In the genomic region with DNA sequence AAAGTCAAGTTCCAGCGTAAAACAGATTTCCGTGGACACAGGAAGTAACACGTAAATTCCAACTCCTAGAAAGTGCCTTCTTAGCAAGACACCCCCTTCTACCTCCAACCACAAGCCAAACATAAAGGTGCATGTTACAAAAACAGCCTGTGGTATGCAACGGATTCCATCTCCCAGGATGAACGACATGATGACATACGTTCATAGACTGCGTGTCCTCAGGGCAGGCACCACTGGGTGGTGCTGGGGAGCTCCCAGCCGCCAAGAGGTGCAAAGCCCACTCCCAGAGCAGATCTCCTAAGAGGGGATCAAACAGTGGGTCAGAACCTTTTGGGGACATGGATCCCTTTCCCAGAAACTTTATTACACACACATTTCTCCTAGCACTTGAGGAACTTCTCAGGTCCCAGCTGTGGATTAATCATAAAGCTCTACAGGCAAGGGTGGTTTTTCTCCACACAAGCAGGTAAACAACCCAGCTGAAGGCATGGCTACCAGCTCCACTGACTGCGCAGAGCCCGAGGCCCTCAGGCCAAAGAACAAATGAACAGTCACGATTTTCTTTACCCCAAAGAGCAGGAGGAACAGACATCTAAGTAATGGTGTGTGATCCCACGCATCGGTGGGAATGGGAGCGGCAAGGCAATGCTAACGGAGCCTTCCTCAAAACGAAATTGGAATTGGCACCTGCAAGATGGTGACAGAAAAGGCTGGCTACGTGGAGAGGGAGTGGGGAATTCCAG, we compare ENCODE assay signal across 9 cellular contexts. TPM values are rescaled to one million over a fixed set of nuclear protein-coding genes. Genes with fewer than 3 reads are reported as not detected.
A peak's percentile ranks its signal among the peaks of the same experiment; 100 is the strongest.
DNase-seq lines count a peak whose midpoint lies in the region; ATAC-seq lines count a peak whose summit lies in the region.
"Had no signal": no experiment of that assay in that cellular context is flagged by ENCODE, and none has a peak within 500 bp of the region (broad histone marks: within the 10 kb centered on the region; RNA-seq: fewer than 3 reads in every experiment).

No MANE protein-coding gene starts in this region.

- ATAC-seq in aorta (ENCODE audit: low FRiP score) (no peak), HG02610 (IDR thresholded peaks at IDR 0.05; ENCODE audit: unreplicated experiment) (no peak)

- H3K36me3 ChIP-seq in aorta (ENCODE audit: control insufficient read depth in 1 of 2, insufficient read depth in 2 of 2, low read length in 1 of 2), result no peaks in the 10 kb centered on the region

- H3K36me3 Mint-ChIP-seq in activated naive CD4-positive, alpha-beta T cell treated with anti-CD3 and anti-CD28 coated beads for 36 hours (ENCODE audit: low read depth), result no peaks in the 10 kb centered on the region
- H3K36me3 Mint-ChIP-seq: activated naive CD8-positive, alpha-beta T cell had no signal

- H3K27me3 ChIP-seq in layer of hippocampus (ENCODE audit: control insufficient read depth, insufficient read depth, low read length) (no peaks in the 10 kb centered on the region), aorta (ENCODE audit: control insufficient read depth in 1 of 2, insufficient read depth in 2 of 2, low read length in 1 of 2) (no peaks in the 10 kb centered on the region)

- H3K4me3 Mint-ChIP-seq in activated naive CD4-positive, alpha-beta T cell treated with anti-CD3 and anti-CD28 coated beads for 36 hours, result no peak overlapping the region
- H3K4me3 Mint-ChIP-seq: activated naive CD8-positive, alpha-beta T cell had no signal

- no peak overlapping the region for H3K4me3 ChIP-seq in aorta (ENCODE audit: low read length in 2 of 2)

- CTCF ChIA-PET in activated naive CD4-positive, alpha-beta T cell treated with anti-CD3 and anti-CD28 coated beads for 36 hours (lab: Charles Lee), result interaction anchor here (0.6 to 6.2 kb wide), 10 partner anchors 11 to 211 kb away, joined by 3 to 38 read pairs (median 4); partner anchors contain the start of gene PSAP

- H3K4me1 ChIP-seq in aorta (ENCODE audit: control insufficient read depth in 1 of 2, insufficient read depth in 2 of 2, low read length in 2 of 2), result peaks cover 0 to 4% of the 10 kb centered on the region in 2 donors

- H3K9me3 ChIP-seq in aorta (ENCODE audit: control insufficient read depth, low read length), result no peaks in the 10 kb centered on the region

- no peak overlapping the region for H3K27ac Mint-ChIP-seq in activated naive CD4-positive, alpha-beta T cell treated with anti-CD3 and anti-CD28 coated beads for 36 hours
- H3K27ac Mint-ChIP-seq: activated naive CD8-positive, alpha-beta T cell had no signal

- peaks cover 53% of the 10 kb centered on the region for H3K4me1 Mint-ChIP-seq in activated naive CD4-positive, alpha-beta T cell treated with anti-CD3 and anti-CD28 coated beads for 36 hours (ENCODE audit: low read depth)

- intact Hi-C loops in activated naive CD4-positive, alpha-beta T cell treated with anti-CD3 and anti-CD28 coated beads for 36 hours (cut with micrococcal nuclease), result loop anchor here (1.0 to 2.0 kb wide), 3 partner anchors 52 to 211 kb away; no protein-coding TSS in a partner anchor
- intact Hi-C loops in aorta (cut with DNase I), result no loop called here

- H3K27ac ChIP-seq in layer of hippocampus (ENCODE audit: low read depth, low read length), result peak overlapping the region; percentile 89
- peak overlapping the region in 1 of 2 donors; percentile 94 for H3K27ac ChIP-seq in aorta (ENCODE audit: low read depth in 1 of 2, low read length in 2 of 2)

- peak; percentile 39 for DNase-seq in activated naive CD4-positive, alpha-beta T cell treated with anti-CD3 and anti-CD28 coated beads for 36 hours
- DNase-seq in activated naive CD4-positive, alpha-beta T cell treated with Interleukin-2 at 50 U/mL for 16 hours, result no peak
- DNase-seq in astrocyte of the hippocampus (ENCODE audit: low read depth, low spot score), result peak; percentile 45
- DNase-seq in aorta, result peak; percentile 35 to 46
- DNase-seq in RKO (ENCODE audit: low spot score), result no peak
- DNase-seq in NCI-H345 (lab: John Stamatoyannopoulos, UW), result no peak

- no peaks in the 10 kb centered on the region for H3K9me3 Mint-ChIP-seq in activated naive CD4-positive, alpha-beta T cell treated with anti-CD3 and anti-CD28 coated beads for 36 hours

- H3K27me3 Mint-ChIP-seq in activated naive CD4-positive, alpha-beta T cell treated with anti-CD3 and anti-CD28 coated beads for 36 hours (ENCODE audit: low read depth), result no peaks in the 10 kb centered on the region
- H3K27me3 Mint-ChIP-seq: activated naive CD8-positive, alpha-beta T cell had no signal

- WGBS in aorta, 2 donors, result 84 to 88% methylated on average over 17 of the region's 17 CpGs

RNA-seq across cellular contexts. Expression of gene PSAP, which starts 13.8 kb away (rescaled TPM):
- total RNA-seq in activated naive CD4-positive, alpha-beta T cell treated with anti-CD3 and anti-CD28 coated beads for 36 hours, result 100 to 1,000 TPM; 129 to 133 TPM
- total RNA-seq in aorta, result 1,000 to 10,000 TPM in 1 of 2 donors, 100 to 1,000 TPM in 1; 995 to 1,176 TPM
- polyA plus RNA-seq in aorta, result 1,000 to 10,000 TPM in 1 of 2 donors, 100 to 1,000 TPM in 1; 698 to 1,028 TPM

Comparison
In these comparisons a context has a peak if more than half of its experiments do, and no peak if none do; other contexts are left out.
1. DNase-seq: peak in activated naive CD4-positive, alpha-beta T cell treated with anti-CD3 and anti-CD28 coated beads for 36 hours (single experiment), astrocyte of the hippocampus (single experiment) and aorta (2 of 2); none in activated naive CD4-positive, alpha-beta T cell treated with Interleukin-2 at 50 U/mL for 16 hours (single experiment), RKO (single experiment) and NCI-H345 (single experiment).
2. RNA of gene PSAP, which starts 13.8 kb away (total RNA-seq): 995 to 1,176 TPM in aorta; 129 to 133 TPM in activated naive CD4-positive, alpha-beta T cell treated with anti-CD3 and anti-CD28 coated beads for 36 hours; every median in the first group is over 4 times any median in the second.